Comparison of ENCODE assay signal across 13 cellular contexts in the genomic region with DNA sequence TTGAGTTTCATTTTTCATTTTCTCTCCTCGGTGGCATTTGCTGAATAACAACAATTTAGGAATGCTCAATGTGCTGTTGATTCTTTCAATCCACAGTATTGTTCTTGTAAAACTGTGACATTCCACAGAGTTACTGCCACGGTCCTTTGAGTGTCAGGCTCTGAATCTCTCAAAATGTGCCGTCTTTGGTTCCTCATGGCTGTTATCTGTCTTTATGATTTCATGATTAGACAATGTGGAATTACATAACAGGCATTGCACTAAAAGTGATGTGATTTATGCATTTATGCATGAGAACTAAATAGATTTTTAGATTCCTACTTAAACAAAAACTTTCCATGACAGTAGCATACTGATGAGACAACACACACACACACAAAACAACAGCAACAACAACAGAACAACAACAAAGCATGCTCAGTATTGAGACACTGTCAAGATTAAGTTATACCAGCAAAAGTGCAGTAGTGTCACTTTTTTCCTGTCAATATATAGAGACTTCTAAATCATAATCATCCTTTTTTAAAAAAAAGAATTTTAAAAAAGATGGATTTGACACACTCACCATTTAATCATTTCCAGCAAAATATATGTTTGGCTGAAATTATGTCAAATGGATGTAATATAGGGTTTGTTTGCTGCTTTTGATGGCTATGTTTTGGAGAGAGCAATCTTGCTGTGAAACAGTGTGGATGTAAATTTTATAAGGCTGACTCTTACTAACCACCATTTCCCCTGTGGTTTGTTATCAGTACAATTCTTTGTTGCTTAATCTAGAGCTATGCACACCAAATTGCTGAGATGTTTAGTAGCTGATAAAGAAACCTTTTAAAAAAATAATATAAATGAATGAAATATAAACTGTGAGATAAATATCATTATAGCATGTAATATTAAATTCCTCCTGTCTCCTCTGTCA.
A peak's percentile ranks its signal among the peaks of the same experiment; 100 is the strongest.
DNase-seq lines count a peak whose midpoint lies in the region; ATAC-seq and TF ChIP-seq lines count a peak whose summit lies in the region.
"Had no signal": no experiment of that assay in that cellular context is flagged by ENCODE, and none has a peak within 500 bp of the region (broad histone marks: within the 10 kb centered on the region; RNA-seq: fewer than 3 reads in every experiment).

No MANE protein-coding gene starts in this region.

- H3K4me2 ChIP-seq in smooth muscle cell = peak overlapping the region; percentile 79

- H3K4me1 ChIP-seq in SJSA1 (replicated peaks) (peaks cover 50% of the 10 kb centered on the region), smooth muscle cell (ENCODE audit: low read depth) (peaks cover 8% of the 10 kb centered on the region)

- H3F3A ChIP-seq in smooth muscle cell (ENCODE audit: low read depth) = no peaks in the 10 kb centered on the region

- no peaks in the 10 kb centered on the region for H3K9me3 Mint-ChIP-seq in effector memory CD8-positive, alpha-beta T cell
- no peaks in the 10 kb centered on the region for H3K9me3 Mint-ChIP-seq in activated CD4-positive, alpha-beta T cell treated with anti-CD3 and anti-CD28 coated beads, Interleukin-2, amount 10 ng/mL, durations not matched to agents 7 days and 5 days

- no peaks in the 10 kb centered on the region for H3K79me2 ChIP-seq in smooth muscle cell (ENCODE audit: low read depth)

- peak overlapping the region; percentile 42 for H3K9ac ChIP-seq in smooth muscle cell (ENCODE audit: low read depth)

- H2AFZ ChIP-seq in smooth muscle cell (ENCODE audit: low read depth) = no peak overlapping the region

- TF ChIP-seq CTCF in smooth muscle cell (IDR thresholded peaks at IDR 0.05; ENCODE audit: borderline replicate concordance, insufficient read depth, poor library complexity, severe bottlenecking) = no peak

- H3K27ac ChIP-seq in SJSA1 (peak overlapping the region; percentile 99), smooth muscle cell (ENCODE audit: low read depth) (peak overlapping the region; percentile 82)
- H3K27ac ChIP-seq: heart left ventricle had no signal

- peaks cover 17 to 30% of the 10 kb centered on the region in 2 donors for H3K4me1 Mint-ChIP-seq in effector memory CD8-positive, alpha-beta T cell (ENCODE audit: low read depth in 2 of 2)
- H3K4me1 Mint-ChIP-seq in activated CD4-positive, alpha-beta T cell treated with anti-CD3 and anti-CD28 coated beads, Interleukin-2, amount 10 ng/mL, durations not matched to agents 7 days and 5 days = peaks cover 3% of the 10 kb centered on the region
- H3K4me1 Mint-ChIP-seq: naive B cell had no signal

- ATAC-seq in effector memory CD8-positive, alpha-beta T cell (replicated peaks) = peak; percentile 83
- ATAC-seq: heart left ventricle had no signal

- H3K4me3 Mint-ChIP-seq in effector memory CD8-positive, alpha-beta T cell = peak overlapping the region in 1 of 2 donors; percentile 44
- no peak overlapping the region for H3K4me3 Mint-ChIP-seq in activated CD4-positive, alpha-beta T cell treated with anti-CD3 and anti-CD28 coated beads, Interleukin-2, amount 10 ng/mL, durations not matched to agents 7 days and 5 days
- H3K4me3 Mint-ChIP-seq: naive B cell had no signal

- no peak overlapping the region for H3K27ac Mint-ChIP-seq in effector memory CD8-positive, alpha-beta T cell
- no peak overlapping the region for H3K27ac Mint-ChIP-seq in activated CD4-positive, alpha-beta T cell treated with anti-CD3 and anti-CD28 coated beads, Interleukin-2, amount 10 ng/mL, durations not matched to agents 7 days and 5 days
- H3K27ac Mint-ChIP-seq: naive B cell had no signal

- peak overlapping the region; percentile 0; the same call in 1 of the 2 replicates for H3K4me3 ChIP-seq in SJSA1
- H3K4me3 ChIP-seq in smooth muscle cell = no peak overlapping the region
- H3K4me3 ChIP-seq: heart left ventricle had no signal

- H3K36me3 ChIP-seq in SJSA1 (no peaks in the 10 kb centered on the region), smooth muscle cell (ENCODE audit: low read depth) (no peaks in the 10 kb centered on the region)
- H3K36me3 ChIP-seq: heart left ventricle had no signal

- no peaks in the 10 kb centered on the region for H4K20me1 ChIP-seq in smooth muscle cell (ENCODE audit: low read depth)

- WGBS in smooth muscle cell (ENCODE audit: low lambda C conversion rate) = 23% methylated on average over 3 of the region's 3 CpGs

- peaks cover 11 to 12% of the 10 kb centered on the region in 2 donors for H3K27me3 Mint-ChIP-seq in effector memory CD8-positive, alpha-beta T cell
- peaks cover 15% of the 10 kb centered on the region for H3K27me3 Mint-ChIP-seq in activated CD4-positive, alpha-beta T cell treated with anti-CD3 and anti-CD28 coated beads, Interleukin-2, amount 10 ng/mL, durations not matched to agents 7 days and 5 days

- H3K9me3 ChIP-seq in SJSA1 (replicated peaks) (no peaks in the 10 kb centered on the region), smooth muscle cell (replicated peaks; ENCODE audit: low read depth) (no peaks in the 10 kb centered on the region)
- H3K9me3 ChIP-seq: heart left ventricle had no signal

- no peaks in the 10 kb centered on the region for H3K36me3 Mint-ChIP-seq in effector memory CD8-positive, alpha-beta T cell (ENCODE audit: insufficient read depth)
- no peaks in the 10 kb centered on the region for H3K36me3 Mint-ChIP-seq in activated CD4-positive, alpha-beta T cell treated with anti-CD3 and anti-CD28 coated beads, Interleukin-2, amount 10 ng/mL, durations not matched to agents 7 days and 5 days (ENCODE audit: low read depth)
- H3K36me3 Mint-ChIP-seq: naive B cell had no signal

- no peaks in the 10 kb centered on the region for H3K27me3 ChIP-seq in SJSA1 (replicated peaks)
- H3K27me3 ChIP-seq in smooth muscle cell (ENCODE audit: low read depth) = no peaks in the 10 kb centered on the region

- POLR2A ChIA-PET in activated CD4-positive, alpha-beta T cell treated with anti-CD3 and anti-CD28 coated beads, Interleukin-2, amount 10 ng/mL, durations not matched to agents 7 days and 5 days (lab: Charles Lee) = no interaction called here

- DNase-seq in HCEC 1CT (peak; percentile 80), SJSA1 (ENCODE audit: low read depth in 1 of 2, low spot score in 2 of 2) (peak in 1 of 2 experiments; percentile 84), smooth muscle cell (lab: John Stamatoyannopoulos, UW; ENCODE audit: unreplicated experiment) (no peak), midbrain (lab: John Stamatoyannopoulos, UW) (no peak)
- no peak for DNase-seq in effector memory CD8-positive, alpha-beta T cell
- DNase-seq in activated CD4-positive, alpha-beta T cell treated with anti-CD3 and anti-CD28 coated beads, Interleukin-2, amount 10 ng/mL, durations not matched to agents 7 days and 5 days = no peak
- no peak for DNase-seq in activated T-cell treated with anti-CD3 and anti-CD28 coated beads, Interleukin-2, amount 50 U/mL, for 1 hour
- DNase-seq: activated CD4-positive, alpha-beta T cell treated with anti-CD3 and anti-CD28 coated beads, Interleukin-2, amount 50 U/mL, for 48 hours; anterior cingulate cortex; heart left ventricle; naive B cell; NCI-H1092 treated with DMSO at 0.1 percent for 48 hours; RPMI8226 had no signal

- CTCF ChIA-PET in activated CD4-positive, alpha-beta T cell treated with anti-CD3 and anti-CD28 coated beads, Interleukin-2, amount 10 ng/mL, durations not matched to agents 7 days and 5 days (lab: Charles Lee) = interaction anchor here (0.9 kb wide), 1 partner anchor 10 kb away, joined by 3 read pairs; no protein-coding TSS in a partner anchor
